24 cellular contexts compared by ENCODE assay signal in genomic region chr13:111857846-111858560, GRCh38.
DNase-seq lines count a peak whose midpoint lies in the region; ATAC-seq, FAIRE-seq and TF ChIP-seq lines count a peak whose summit lies in the region.
"Had no signal": no experiment of that assay in that cellular context is flagged by ENCODE, and none has a peak within 500 bp of the region (broad histone marks: within the 10 kb centered on the region; RNA-seq: fewer than 3 reads in every experiment).

No MANE protein-coding gene starts in this region.

- H3K36me3 ChIP-seq in K562 (ENCODE audit: control insufficient read depth, insufficient read depth, low read length) (no peaks in the 10 kb centered on the region), esophagus muscularis mucosa (no peaks in the 10 kb centered on the region), neuronal stem cell (replicated peaks in 1 of 2; ENCODE audit: control insufficient read depth in 2 of 2, insufficient read depth in 2 of 2, low read length in 2 of 2) (no peaks in the 10 kb centered on the region)

- H3K4me1 ChIP-seq in right cardiac atrium (ENCODE audit: control insufficient read depth, insufficient read depth, low read length) (no peaks in the 10 kb centered on the region), K562 (replicated peaks in 1 of 2; ENCODE audit: control insufficient read depth in 2 of 2, insufficient read depth in 2 of 2, low read length in 2 of 2) (no peaks in the 10 kb centered on the region), esophagus muscularis mucosa (no peaks in the 10 kb centered on the region), neuronal stem cell (ENCODE audit: control insufficient read depth in 2 of 2, insufficient read depth in 1 of 2, low read depth in 1 of 2, low read length in 2 of 2) (peaks cover 9% of the 10 kb centered on the region in 2 donors)
- H3K4me1 ChIP-seq: A549 had no signal

- peak overlapping the region; percentile 48 for H3K18ac ChIP-seq in neuronal stem cell (ENCODE audit: low read length)

- TF ChIP-seq RAD21 in K562 (CRISPR knock-in tag; conservative IDR thresholded peaks at IDR 0.05 in 1 of 2, IDR thresholded peaks at IDR 0.05 in 1 of 2): no peak

- H3K27me3 ChIP-seq in right cardiac atrium (ENCODE audit: control insufficient read depth, insufficient read depth) (no peaks in the 10 kb centered on the region), K562 (ENCODE audit: control insufficient read depth in 2 of 2, insufficient read depth in 2 of 2, low read length in 2 of 2) (peaks cover 0 to 20% of the 10 kb centered on the region in 2 experiments; a peak in 2 of 5 replicates), esophagus muscularis mucosa (peaks cover 0 to 19% (median 0%) of the 10 kb centered on the region in 4 donors), neuronal stem cell (ENCODE audit: control insufficient read depth in 3 of 3, insufficient read depth in 3 of 3, low read depth in 1 of 3, low read length in 3 of 3) (peaks cover 0 to 11% (median 0%) of the 10 kb centered on the region in 3 experiments)

- no peak for FAIRE-seq in K562 (lab: Jason Lieb, UNC)
- FAIRE-seq in H54 (lab: Jason Lieb, UNC): no peak
- FAIRE-seq: A549, G401.6, GM12892, H1 had no signal

- H3K4me3 ChIP-seq in right cardiac atrium (ENCODE audit: low read length) (no peak overlapping the region), K562 (no peak overlapping the region), esophagus muscularis mucosa (no peak overlapping the region), neuronal stem cell (ENCODE audit: low read length in 2 of 2) (no peak overlapping the region)
- H3K4me3 ChIP-seq: A549, GM23248 had no signal

- peak overlapping the region; percentile 76 for H2BK15ac ChIP-seq in neuronal stem cell (ENCODE audit: low read length)

- H3K14ac ChIP-seq in neuronal stem cell (ENCODE audit: low read length): no peak overlapping the region

- 83% methylated on average over 32 of the region's 32 CpGs for WGBS in right cardiac atrium
- 4% methylated on average over 16 of the region's 32 CpGs for WGBS in K562 (ENCODE audit: insufficient coverage, low coverage, missing lambda C conversion rate)
- WGBS in esophagus muscularis mucosa: 86% methylated on average over 32 of the region's 32 CpGs
- WGBS in neuronal stem cell (ENCODE audit: extremely low coverage in 2 of 2, insufficient read length in 2 of 2, insufficient replicate concordance in 1 of 2), 2 donors: no CpG with 5 or more reads among the region's 32 CpGs

- TF ChIP-seq EP300 in K562 (IDR thresholded peaks at IDR 0.05; ENCODE audit: low read length) (no peak), esophagus muscularis mucosa (IDR thresholded peaks at IDR 0.05) (no peak)

- H3K79me1 ChIP-seq in neuronal stem cell (ENCODE audit: low read depth, low read length): no peaks in the 10 kb centered on the region

- H4K91ac ChIP-seq in neuronal stem cell (ENCODE audit: low read depth, low read length, poor library complexity): no peak overlapping the region

- H3K4ac ChIP-seq in neuronal stem cell (ENCODE audit: low read length): no peak overlapping the region

- DNase-seq in cardiac septum (ENCODE audit: low spot score): peak; percentile 55
- no peak for DNase-seq in right cardiac atrium
- DNase-seq in K562 (ENCODE audit: extremely low read depth in 1 of 4, low spot score in 3 of 4): peak in 1 of 4 experiments; percentile 0
- peak; percentile 87 for DNase-seq in esophagus muscularis mucosa (ENCODE audit: extremely low spot score)
- DNase-seq in neuronal stem cell (ENCODE audit: low spot score): no peak
- DNase-seq in NCI-H1694 treated with DMSO at 0.1 percent for 48 hours (lab: John Stamatoyannopoulos, UW): no peak
- no peak for DNase-seq in Ammon's horn (ENCODE audit: low spot score)
- no peak for DNase-seq in H54 (ENCODE audit: insufficient read length, low spot score)
- DNase-seq: 8988T; ACHN; AML-193; C1 segment of cervical spinal cord; Calu3; CD4-positive, alpha-beta memory T cell; COR-L47; DMS53; DND-41; GM23248; H9 had no signal

- H2AFZ ChIP-seq in K562 (ENCODE audit: low read depth, low read length): no peak overlapping the region
- H2AFZ ChIP-seq in neuronal stem cell (ENCODE audit: low read length): no peak overlapping the region
- H2AFZ ChIP-seq: GM23248 had no signal

- CTCF ChIA-PET in K562 (lab: Yijun Ruan, JAX; ENCODE audit: low intra/inter-chr PET ratio): no interaction called here

- H3K4me2 ChIP-seq in K562 (ENCODE audit: insufficient read depth, low read length) (no peak overlapping the region), neuronal stem cell (ENCODE audit: insufficient read depth, low read length, poor library complexity, severe bottlenecking) (no peak overlapping the region)
- H3K4me2 ChIP-seq: A549 had no signal

- in situ Hi-C loops in K562 (cut with MboI): no loop called here

- TF ChIP-seq POLR2A in K562 (conservative IDR thresholded peaks at IDR 0.05) (no peak), esophagus muscularis mucosa (IDR thresholded peaks at IDR 0.05; ENCODE audit: low read depth) (no peak), H54 (IDR thresholded peaks at IDR 0.05; ENCODE audit: low read depth, low read length) (no peak)

- H2AK5ac ChIP-seq in neuronal stem cell (ENCODE audit: low read depth, low read length): peak overlapping the region; percentile 85

- POLR2A ChIA-PET in K562 (lab: Yijun Ruan, JAX): no interaction called here

- BruUV-seq in K562 (replicated peaks; lab: Mats Ljungman, UMichigan): no TSS peak

- ATAC-seq in right cardiac atrium: no peak
- ATAC-seq in K562: no peak; the same call in 2 of the 3 replicates
- ATAC-seq: A549, HCT116 had no signal

- H3K27ac ChIP-seq in right cardiac atrium (ENCODE audit: low read length) (no peak overlapping the region), K562 (ENCODE audit: extremely low read depth, low read depth, low read length) (no peak overlapping the region), esophagus muscularis mucosa (replicated peaks in 1 of 4) (no peak overlapping the region), neuronal stem cell (replicated peaks; ENCODE audit: low read length) (no peak overlapping the region)
- H3K27ac ChIP-seq: A549, GM23248 had no signal

- H3K79me2 ChIP-seq in K562 (ENCODE audit: control insufficient read depth, insufficient read depth, low read length): no peaks in the 10 kb centered on the region

- no peak overlapping the region for H2BK12ac ChIP-seq in neuronal stem cell (ENCODE audit: low read length)

- H3K9ac ChIP-seq in K562 (ENCODE audit: insufficient read depth in 1 of 2, low read depth in 2 of 2, low read length in 2 of 2) (no peak overlapping the region), neuronal stem cell (ENCODE audit: low read depth, low read length, poor library complexity) (no peak overlapping the region)
- H3K9ac ChIP-seq: GM23248 had no signal

- H2BK5ac ChIP-seq in neuronal stem cell (ENCODE audit: low read length): no peak overlapping the region

- no peak for TF ChIP-seq CTCF in K562 (IDR thresholded peaks at IDR 0.05 in 2 of 3, conservative IDR thresholded peaks at IDR 0.05 in 1 of 3; ENCODE audit: insufficient read depth in 2 of 3, low read depth in 1 of 3, low read length in 3 of 3)
- TF ChIP-seq CTCF in esophagus muscularis mucosa (IDR thresholded peaks at IDR 0.05): no peak

- H3K23ac ChIP-seq in neuronal stem cell (ENCODE audit: low read depth, low read length, poor library complexity): no peak overlapping the region

- no peaks in the 10 kb centered on the region for H3K9me1 ChIP-seq in K562 (ENCODE audit: control insufficient read depth, insufficient read depth, low read length)

- H3K9me3 ChIP-seq in right cardiac atrium (ENCODE audit: control insufficient read depth, low read length) (no peaks in the 10 kb centered on the region), K562 (replicated peaks; ENCODE audit: control insufficient read depth, insufficient read depth, low read depth, low read length) (no peaks in the 10 kb centered on the region), esophagus muscularis mucosa (peaks cover 0 to 4% (median 0%) of the 10 kb centered on the region in 4 donors), neuronal stem cell (replicated peaks in 1 of 2; ENCODE audit: control insufficient read depth in 2 of 2, insufficient read depth in 1 of 2, low read depth in 1 of 2, low read length in 2 of 2) (peaks cover 0 to 9% of the 10 kb centered on the region in 2 donors)
- H3K9me3 ChIP-seq: A549 had no signal

- intact Hi-C loops in cardiac septum (cut with DNase I): no loop called here
- intact Hi-C loops in right cardiac atrium (cut with DNase I): no loop called here
- intact Hi-C loops in K562 (cut with micrococcal nuclease): no loop called here
- intact Hi-C loops in esophagus muscularis mucosa (cut with DNase I): no loop called here

- no peak overlapping the region for H4K8ac ChIP-seq in neuronal stem cell (ENCODE audit: low read depth, low read length)

- no peaks in the 10 kb centered on the region for H4K20me1 ChIP-seq in K562 (replicated peaks; ENCODE audit: control insufficient read depth, insufficient read depth, low read length)

- H2BK120ac ChIP-seq in neuronal stem cell (ENCODE audit: low read depth, low read length): no peak overlapping the region

TF ChIP-seq in K562, 482 proteins besides CTCF, POLR2A, EP300 and RAD21 (continues in another document):
- no peak for TF ChIP-seq BRD4 (IDR thresholded peaks at IDR 0.05)
- TF ChIP-seq LEF1 (IDR thresholded peaks at IDR 0.05): no peak
- no peak for TF ChIP-seq ATF7 (IDR thresholded peaks at IDR 0.05)
- TF ChIP-seq ELF4 (CRISPR knock-in tag; IDR thresholded peaks at IDR 0.05): no peak
- peak; percentile 53 for TF ChIP-seq GABPA (tag; conservative IDR thresholded peaks at IDR 0.05; ENCODE audit: low read depth)

Comparison
In these comparisons a context has a peak if more than half of its experiments do, and no peak if none do; other contexts are left out.
1. DNase-seq: peak in cardiac septum (single experiment) and esophagus muscularis mucosa (single experiment); none in right cardiac atrium (0 of 3), neuronal stem cell (single experiment), NCI-H1694 treated with DMSO at 0.1 percent for 48 hours (single experiment), Ammon's horn (single experiment) and H54 (single experiment).